In genomic region chr1:62436466-62437272, GRCh38 we compare ENCODE assay signal across 1 cellular context.
TF ChIP-seq lines count a peak whose summit lies in the region.

A gene with protein sequence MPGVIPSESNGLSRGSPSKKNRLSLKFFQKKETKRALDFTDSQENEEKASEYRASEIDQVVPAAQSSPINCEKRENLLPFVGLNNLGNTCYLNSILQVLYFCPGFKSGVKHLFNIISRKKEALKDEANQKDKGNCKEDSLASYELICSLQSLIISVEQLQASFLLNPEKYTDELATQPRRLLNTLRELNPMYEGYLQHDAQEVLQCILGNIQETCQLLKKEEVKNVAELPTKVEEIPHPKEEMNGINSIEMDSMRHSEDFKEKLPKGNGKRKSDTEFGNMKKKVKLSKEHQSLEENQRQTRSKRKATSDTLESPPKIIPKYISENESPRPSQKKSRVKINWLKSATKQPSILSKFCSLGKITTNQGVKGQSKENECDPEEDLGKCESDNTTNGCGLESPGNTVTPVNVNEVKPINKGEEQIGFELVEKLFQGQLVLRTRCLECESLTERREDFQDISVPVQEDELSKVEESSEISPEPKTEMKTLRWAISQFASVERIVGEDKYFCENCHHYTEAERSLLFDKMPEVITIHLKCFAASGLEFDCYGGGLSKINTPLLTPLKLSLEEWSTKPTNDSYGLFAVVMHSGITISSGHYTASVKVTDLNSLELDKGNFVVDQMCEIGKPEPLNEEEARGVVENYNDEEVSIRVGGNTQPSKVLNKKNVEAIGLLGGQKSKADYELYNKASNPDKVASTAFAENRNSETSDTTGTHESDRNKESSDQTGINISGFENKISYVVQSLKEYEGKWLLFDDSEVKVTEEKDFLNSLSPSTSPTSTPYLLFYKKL (plus strand): TSS chr1:62437049. CDS start chr1:62439868, 2,819 bp downstream.

TF ChIP-seq in HepG2, 621 proteins besides CTCF, POLR2A, EP300 and RAD21 (continued from another document and continues in another):
- TF ChIP-seq NKX3-1 (CRISPR knock-in tag; IDR thresholded peaks at IDR 0.05) = 0 out of 2 replicates have a peak, but pooled peaks have one; percentile 17
- 0 out of 2 replicates have a peak, but pooled peaks have one; percentile 14 for TF ChIP-seq ZNF350 (CRISPR knock-in tag; IDR thresholded peaks at IDR 0.05; ENCODE audit: borderline replicate concordance, low read depth)
- no peak for TF ChIP-seq AKAP8 (CRISPR knock-in tag; IDR thresholded peaks at IDR 0.05)
- no peak for TF ChIP-seq TEAD2 (CRISPR knock-in tag; IDR thresholded peaks at IDR 0.05)
- peak; percentile 54 for TF ChIP-seq ZNF883 (CRISPR knock-in tag; IDR thresholded peaks at IDR 0.05; ENCODE audit: not compliant biosample characterization)
- TF ChIP-seq, protein P1, sequence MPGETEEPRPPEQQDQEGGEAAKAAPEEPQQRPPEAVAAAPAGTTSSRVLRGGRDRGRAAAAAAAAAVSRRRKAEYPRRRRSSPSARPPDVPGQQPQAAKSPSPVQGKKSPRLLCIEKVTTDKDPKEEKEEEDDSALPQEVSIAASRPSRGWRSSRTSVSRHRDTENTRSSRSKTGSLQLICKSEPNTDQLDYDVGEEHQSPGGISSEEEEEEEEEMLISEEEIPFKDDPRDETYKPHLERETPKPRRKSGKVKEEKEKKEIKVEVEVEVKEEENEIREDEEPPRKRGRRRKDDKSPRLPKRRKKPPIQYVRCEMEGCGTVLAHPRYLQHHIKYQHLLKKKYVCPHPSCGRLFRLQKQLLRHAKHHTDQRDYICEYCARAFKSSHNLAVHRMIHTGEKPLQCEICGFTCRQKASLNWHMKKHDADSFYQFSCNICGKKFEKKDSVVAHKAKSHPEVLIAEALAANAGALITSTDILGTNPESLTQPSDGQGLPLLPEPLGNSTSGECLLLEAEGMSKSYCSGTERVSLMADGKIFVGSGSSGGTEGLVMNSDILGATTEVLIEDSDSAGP (CRISPR knock-in tag; IDR thresholded peaks at IDR 0.05; ENCODE audit: borderline replicate concordance) = peak; percentile 65
- TF ChIP-seq HMG20A (CRISPR knock-in tag; IDR thresholded peaks at IDR 0.05; ENCODE audit: borderline replicate concordance) = no peak
- no peak for TF ChIP-seq FOXP1 (IDR thresholded peaks at IDR 0.05)
- peak; percentile 5; the same call in 1 of the 2 replicates for TF ChIP-seq FOXP1 (CRISPR knock-in tag; IDR thresholded peaks at IDR 0.05)
- TF ChIP-seq MED1 (CRISPR knock-in tag; IDR thresholded peaks at IDR 0.05) = peak; percentile 59
- TF ChIP-seq KLF9 (CRISPR knock-in tag; IDR thresholded peaks at IDR 0.05; ENCODE audit: low read depth) = no peak
- TF ChIP-seq AFF4 (CRISPR knock-in tag; IDR thresholded peaks at IDR 0.05) = 0 out of 2 replicates have a peak, but pooled peaks have one; percentile 29
- TF ChIP-seq ZNF704 (CRISPR knock-in tag; IDR thresholded peaks at IDR 0.05; ENCODE audit: borderline replicate concordance) = no peak
- no peak for TF ChIP-seq CEBPG (CRISPR knock-in tag; IDR thresholded peaks at IDR 0.05)
- TF ChIP-seq HNF4A (CRISPR knock-in tag; IDR thresholded peaks at IDR 0.05) = no peak; the same call in none of the 2 replicates
- no peak for TF ChIP-seq NFIB (CRISPR knock-in tag; IDR thresholded peaks at IDR 0.05; ENCODE audit: borderline replicate concordance)
- peak; percentile 30; the same call in 1 of the 2 replicates for TF ChIP-seq ZNF761 (CRISPR knock-in tag; conservative IDR thresholded peaks at IDR 0.05)
- TF ChIP-seq, protein P2, sequence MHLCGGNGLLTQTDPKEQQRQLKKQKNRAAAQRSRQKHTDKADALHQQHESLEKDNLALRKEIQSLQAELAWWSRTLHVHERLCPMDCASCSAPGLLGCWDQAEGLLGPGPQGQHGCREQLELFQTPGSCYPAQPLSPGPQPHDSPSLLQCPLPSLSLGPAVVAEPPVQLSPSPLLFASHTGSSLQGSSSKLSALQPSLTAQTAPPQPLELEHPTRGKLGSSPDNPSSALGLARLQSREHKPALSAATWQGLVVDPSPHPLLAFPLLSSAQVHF (CRISPR knock-in tag; IDR thresholded peaks at IDR 0.05) = no peak
- no peak for TF ChIP-seq NR2F6 (IDR thresholded peaks at IDR 0.05)
- 0 out of 2 replicates have a peak, but pooled peaks have one; percentile 4 for TF ChIP-seq NR2F6 (CRISPR knock-in tag; IDR thresholded peaks at IDR 0.05)
- TF ChIP-seq ETV6 (CRISPR knock-in tag; conservative IDR thresholded peaks at IDR 0.05) = no peak; the same call in 1 of the 2 replicates
- no peak for TF ChIP-seq CC2D1A (CRISPR knock-in tag; IDR thresholded peaks at IDR 0.05)
- no peak for TF ChIP-seq CENPX (CRISPR knock-in tag; IDR thresholded peaks at IDR 0.05)
- TF ChIP-seq, protein P3, sequence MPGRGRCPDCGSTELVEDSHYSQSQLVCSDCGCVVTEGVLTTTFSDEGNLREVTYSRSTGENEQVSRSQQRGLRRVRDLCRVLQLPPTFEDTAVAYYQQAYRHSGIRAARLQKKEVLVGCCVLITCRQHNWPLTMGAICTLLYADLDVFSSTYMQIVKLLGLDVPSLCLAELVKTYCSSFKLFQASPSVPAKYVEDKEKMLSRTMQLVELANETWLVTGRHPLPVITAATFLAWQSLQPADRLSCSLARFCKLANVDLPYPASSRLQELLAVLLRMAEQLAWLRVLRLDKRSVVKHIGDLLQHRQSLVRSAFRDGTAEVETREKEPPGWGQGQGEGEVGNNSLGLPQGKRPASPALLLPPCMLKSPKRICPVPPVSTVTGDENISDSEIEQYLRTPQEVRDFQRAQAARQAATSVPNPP (CRISPR knock-in tag; IDR thresholded peaks at IDR 0.05) = peak; percentile 60
- TF ChIP-seq, protein P4, sequence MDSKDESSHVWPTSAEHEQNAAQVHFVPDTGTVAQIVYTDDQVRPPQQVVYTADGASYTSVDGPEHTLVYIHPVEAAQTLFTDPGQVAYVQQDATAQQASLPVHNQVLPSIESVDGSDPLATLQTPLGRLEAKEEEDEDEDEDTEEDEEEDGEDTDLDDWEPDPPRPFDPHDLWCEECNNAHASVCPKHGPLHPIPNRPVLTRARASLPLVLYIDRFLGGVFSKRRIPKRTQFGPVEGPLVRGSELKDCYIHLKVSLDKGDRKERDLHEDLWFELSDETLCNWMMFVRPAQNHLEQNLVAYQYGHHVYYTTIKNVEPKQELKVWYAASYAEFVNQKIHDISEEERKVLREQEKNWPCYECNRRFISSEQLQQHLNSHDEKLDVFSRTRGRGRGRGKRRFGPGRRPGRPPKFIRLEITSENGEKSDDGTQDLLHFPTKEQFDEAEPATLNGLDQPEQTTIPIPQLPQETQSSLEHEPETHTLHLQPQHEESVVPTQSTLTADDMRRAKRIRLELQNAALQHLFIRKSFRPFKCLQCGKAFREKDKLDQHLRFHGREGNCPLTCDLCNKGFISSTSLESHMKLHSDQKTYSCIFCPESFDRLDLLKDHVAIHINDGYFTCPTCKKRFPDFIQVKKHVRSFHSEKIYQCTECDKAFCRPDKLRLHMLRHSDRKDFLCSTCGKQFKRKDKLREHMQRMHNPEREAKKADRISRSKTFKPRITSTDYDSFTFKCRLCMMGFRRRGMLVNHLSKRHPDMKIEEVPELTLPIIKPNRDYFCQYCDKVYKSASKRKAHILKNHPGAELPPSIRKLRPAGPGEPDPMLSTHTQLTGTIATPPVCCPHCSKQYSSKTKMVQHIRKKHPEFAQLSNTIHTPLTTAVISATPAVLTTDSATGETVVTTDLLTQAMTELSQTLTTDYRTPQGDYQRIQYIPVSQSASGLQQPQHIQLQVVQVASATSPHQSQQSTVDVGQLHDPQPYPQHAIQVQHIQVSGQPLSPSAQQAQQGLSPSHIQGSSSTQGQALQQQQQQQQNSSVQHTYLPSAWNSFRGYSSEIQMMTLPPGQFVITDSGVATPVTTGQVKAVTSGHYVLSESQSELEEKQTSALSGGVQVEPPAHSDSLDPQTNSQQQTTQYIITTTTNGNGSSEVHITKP (CRISPR knock-in tag; IDR thresholded peaks at IDR 0.05; ENCODE audit: low read depth) = no peak
- peak; percentile 62 for TF ChIP-seq SIX4 (CRISPR knock-in tag; IDR thresholded peaks at IDR 0.05)
- TF ChIP-seq, protein P5, sequence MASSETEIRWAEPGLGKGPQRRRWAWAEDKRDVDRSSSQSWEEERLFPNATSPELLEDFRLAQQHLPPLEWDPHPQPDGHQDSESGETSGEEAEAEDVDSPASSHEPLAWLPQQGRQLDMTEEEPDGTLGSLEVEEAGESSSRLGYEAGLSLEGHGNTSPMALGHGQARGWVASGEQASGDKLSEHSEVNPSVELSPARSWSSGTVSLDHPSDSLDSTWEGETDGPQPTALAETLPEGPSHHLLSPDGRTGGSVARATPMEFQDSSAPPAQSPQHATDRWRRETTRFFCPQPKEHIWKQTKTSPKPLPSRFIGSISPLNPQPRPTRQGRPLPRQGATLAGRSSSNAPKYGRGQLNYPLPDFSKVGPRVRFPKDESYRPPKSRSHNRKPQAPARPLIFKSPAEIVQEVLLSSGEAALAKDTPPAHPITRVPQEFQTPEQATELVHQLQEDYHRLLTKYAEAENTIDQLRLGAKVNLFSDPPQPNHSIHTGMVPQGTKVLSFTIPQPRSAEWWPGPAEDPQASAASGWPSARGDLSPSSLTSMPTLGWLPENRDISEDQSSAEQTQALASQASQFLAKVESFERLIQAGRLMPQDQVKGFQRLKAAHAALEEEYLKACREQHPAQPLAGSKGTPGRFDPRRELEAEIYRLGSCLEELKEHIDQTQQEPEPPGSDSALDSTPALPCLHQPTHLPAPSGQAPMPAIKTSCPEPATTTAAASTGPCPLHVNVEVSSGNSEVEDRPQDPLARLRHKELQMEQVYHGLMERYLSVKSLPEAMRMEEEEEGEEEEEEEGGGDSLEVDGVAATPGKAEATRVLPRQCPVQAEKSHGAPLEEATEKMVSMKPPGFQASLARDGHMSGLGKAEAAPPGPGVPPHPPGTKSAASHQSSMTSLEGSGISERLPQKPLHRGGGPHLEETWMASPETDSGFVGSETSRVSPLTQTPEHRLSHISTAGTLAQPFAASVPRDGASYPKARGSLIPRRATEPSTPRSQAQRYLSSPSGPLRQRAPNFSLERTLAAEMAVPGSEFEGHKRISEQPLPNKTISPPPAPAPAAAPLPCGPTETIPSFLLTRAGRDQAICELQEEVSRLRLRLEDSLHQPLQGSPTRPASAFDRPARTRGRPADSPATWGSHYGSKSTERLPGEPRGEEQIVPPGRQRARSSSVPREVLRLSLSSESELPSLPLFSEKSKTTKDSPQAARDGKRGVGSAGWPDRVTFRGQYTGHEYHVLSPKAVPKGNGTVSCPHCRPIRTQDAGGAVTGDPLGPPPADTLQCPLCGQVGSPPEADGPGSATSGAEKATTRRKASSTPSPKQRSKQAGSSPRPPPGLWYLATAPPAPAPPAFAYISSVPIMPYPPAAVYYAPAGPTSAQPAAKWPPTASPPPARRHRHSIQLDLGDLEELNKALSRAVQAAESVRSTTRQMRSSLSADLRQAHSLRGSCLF (CRISPR knock-in tag; IDR thresholded peaks at IDR 0.05; ENCODE audit: borderline replicate concordance) = no peak
- peak; percentile 17 for TF ChIP-seq HBP1 (CRISPR knock-in tag; IDR thresholded peaks at IDR 0.05; ENCODE audit: low read depth)
- no peak; the same call in none of the 2 replicates for TF ChIP-seq ERF (CRISPR knock-in tag; IDR thresholded peaks at IDR 0.05)
- TF ChIP-seq CHD4 (IDR thresholded peaks at IDR 0.05; ENCODE audit: borderline replicate concordance, low read length) = no peak
- TF ChIP-seq PAWR (CRISPR knock-in tag; IDR thresholded peaks at IDR 0.05; ENCODE audit: borderline replicate concordance) = no peak
